ENCODE assay signal across 1 cellular context in the genomic region with DNA sequence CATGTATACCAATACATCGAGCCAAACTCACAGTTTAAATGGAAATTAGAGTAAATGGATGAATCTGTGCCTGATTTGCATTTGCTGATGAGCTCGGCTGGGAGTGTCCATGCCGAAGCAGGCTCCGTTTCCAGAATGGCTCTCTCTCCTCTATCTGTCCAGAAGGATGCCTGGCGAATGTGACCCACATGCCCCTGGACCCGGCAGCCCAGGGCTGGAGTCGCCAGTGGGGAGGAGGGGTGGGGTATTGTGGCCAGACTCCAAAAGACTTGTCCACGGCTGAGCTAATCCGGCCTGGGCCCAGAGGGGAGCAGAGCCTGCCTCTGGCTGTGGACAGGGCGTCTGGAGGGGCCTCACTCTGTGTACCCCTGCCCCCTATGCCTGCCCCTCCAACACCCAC.
TF ChIP-seq lines count a peak whose summit lies in the region.

No MANE protein-coding gene starts in this region.

TF ChIP-seq in neural cell, 6 proteins besides CTCF, POLR2A, EP300 and RAD21 (continued from another document):
- TF ChIP-seq, protein P1, sequence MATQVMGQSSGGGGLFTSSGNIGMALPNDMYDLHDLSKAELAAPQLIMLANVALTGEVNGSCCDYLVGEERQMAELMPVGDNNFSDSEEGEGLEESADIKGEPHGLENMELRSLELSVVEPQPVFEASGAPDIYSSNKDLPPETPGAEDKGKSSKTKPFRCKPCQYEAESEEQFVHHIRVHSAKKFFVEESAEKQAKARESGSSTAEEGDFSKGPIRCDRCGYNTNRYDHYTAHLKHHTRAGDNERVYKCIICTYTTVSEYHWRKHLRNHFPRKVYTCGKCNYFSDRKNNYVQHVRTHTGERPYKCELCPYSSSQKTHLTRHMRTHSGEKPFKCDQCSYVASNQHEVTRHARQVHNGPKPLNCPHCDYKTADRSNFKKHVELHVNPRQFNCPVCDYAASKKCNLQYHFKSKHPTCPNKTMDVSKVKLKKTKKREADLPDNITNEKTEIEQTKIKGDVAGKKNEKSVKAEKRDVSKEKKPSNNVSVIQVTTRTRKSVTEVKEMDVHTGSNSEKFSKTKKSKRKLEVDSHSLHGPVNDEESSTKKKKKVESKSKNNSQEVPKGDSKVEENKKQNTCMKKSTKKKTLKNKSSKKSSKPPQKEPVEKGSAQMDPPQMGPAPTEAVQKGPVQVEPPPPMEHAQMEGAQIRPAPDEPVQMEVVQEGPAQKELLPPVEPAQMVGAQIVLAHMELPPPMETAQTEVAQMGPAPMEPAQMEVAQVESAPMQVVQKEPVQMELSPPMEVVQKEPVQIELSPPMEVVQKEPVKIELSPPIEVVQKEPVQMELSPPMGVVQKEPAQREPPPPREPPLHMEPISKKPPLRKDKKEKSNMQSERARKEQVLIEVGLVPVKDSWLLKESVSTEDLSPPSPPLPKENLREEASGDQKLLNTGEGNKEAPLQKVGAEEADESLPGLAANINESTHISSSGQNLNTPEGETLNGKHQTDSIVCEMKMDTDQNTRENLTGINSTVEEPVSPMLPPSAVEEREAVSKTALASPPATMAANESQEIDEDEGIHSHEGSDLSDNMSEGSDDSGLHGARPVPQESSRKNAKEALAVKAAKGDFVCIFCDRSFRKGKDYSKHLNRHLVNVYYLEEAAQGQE (IDR thresholded peaks at IDR 0.05; ENCODE audit: borderline replicate concordance): no peak
- TF ChIP-seq EZH2 (IDR thresholded peaks at IDR 0.05; ENCODE audit: borderline replicate concordance, insufficient read depth, low read length, poor library complexity, severe bottlenecking): no peak
